ENCODE assay signal across 7 cellular contexts in the genomic region with DNA sequence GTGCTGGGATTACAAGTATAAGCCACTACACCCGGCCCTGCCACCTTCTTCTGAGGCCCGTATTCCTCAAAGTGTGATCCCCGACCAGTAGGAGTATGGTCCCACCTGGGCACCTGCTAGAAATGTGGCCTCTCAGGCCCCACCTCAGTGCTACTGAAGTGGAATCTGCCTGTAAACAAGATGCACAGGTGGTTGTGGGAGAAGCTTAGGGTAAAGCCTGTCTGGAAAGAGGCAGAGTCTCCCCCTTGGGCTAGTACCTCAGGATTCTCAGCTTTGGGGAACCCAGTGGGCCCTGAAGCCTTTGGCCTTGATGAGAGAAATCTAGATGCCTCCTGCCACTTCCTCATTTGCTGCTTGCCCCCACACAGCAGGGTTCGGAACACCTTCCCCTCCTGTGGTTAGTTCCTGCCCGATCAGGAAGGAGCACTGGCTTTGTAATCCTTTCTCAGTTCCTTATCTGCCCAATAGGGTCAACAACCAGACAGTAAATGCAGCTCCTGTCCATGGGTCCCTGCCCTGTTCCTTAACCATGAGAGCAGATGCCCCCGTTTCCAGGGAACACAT. TPM values are rescaled to one million over a fixed set of nuclear protein-coding genes. Genes with fewer than 3 reads are reported as not detected.
DNase-seq lines count a peak whose midpoint lies in the region; ATAC-seq, FAIRE-seq and TF ChIP-seq lines count a peak whose summit lies in the region.

No MANE protein-coding gene starts in this region.

- no peak overlapping the region for H3K27ac Mint-ChIP-seq in endodermal cell

- H3K9me3 Mint-ChIP-seq in endodermal cell = no peaks in the 10 kb centered on the region

- TF ChIP-seq CTCF in NB4 (IDR thresholded peaks at IDR 0.05; ENCODE audit: low read depth, low read length) (peak; percentile 1), endodermal cell (conservative IDR thresholded peaks at IDR 0.05) (peak; percentile 38), kidney (IDR thresholded peaks at IDR 0.05; ENCODE audit: borderline replicate concordance, extremely low read depth, insufficient read depth) (no peak)

- H3K4me1 Mint-ChIP-seq in endodermal cell = peaks cover 3% of the 10 kb centered on the region

- no peak for TF ChIP-seq POLR2A in NB4 (IDR thresholded peaks at IDR 0.05; ENCODE audit: extremely low read depth, insufficient read length)

- WGBS in endodermal cell (ENCODE audit: insufficient coverage in 1 of 2, insufficient read length in 1 of 2), 2 experiments = 83 to 89% methylated on average over 5 to 6 of the region's 6 CpGs
- 7% methylated on average over 6 of the region's 6 CpGs for WGBS in thymus

- no peak overlapping the region for H3K4me3 Mint-ChIP-seq in endodermal cell

- H3K36me3 ChIP-seq in endodermal cell (ENCODE audit: control insufficient read depth, insufficient read depth, low read length) (no peaks in the 10 kb centered on the region), thymus (ENCODE audit: control insufficient read depth, insufficient read depth) (no peaks in the 10 kb centered on the region), kidney (ENCODE audit: control insufficient read depth in 1 of 2, insufficient read depth in 2 of 2, low read length in 2 of 2) (peaks cover 19 to 29% of the 10 kb centered on the region in 2 donors), MG63 (no peaks in the 10 kb centered on the region; the same call in 1 of the 2 replicates)

- ATAC-seq in GM18520 (IDR thresholded peaks at IDR 0.05; ENCODE audit: unreplicated experiment) = peak; percentile 47
- peak; percentile 50 for ATAC-seq in HG02610 (IDR thresholded peaks at IDR 0.05; ENCODE audit: unreplicated experiment)

- H3K27ac ChIP-seq in endodermal cell (ENCODE audit: low read depth, low read length) (no peak overlapping the region), thymus (ENCODE audit: low read depth) (peak overlapping the region; percentile 93), kidney (ENCODE audit: low read depth in 2 of 2, low read length in 2 of 2) (peak overlapping the region in 1 of 2 donors; percentile 57)

- DNase-seq in NB4 (ENCODE audit: low read depth) (peak; percentile 99), endodermal cell (peak; percentile 54), kidney (no peak), MG63 (no peak)

- intact Hi-C loops in kidney (cut with DNase I) = no loop called here

- H3K4me1 ChIP-seq in endodermal cell (ENCODE audit: control insufficient read depth, insufficient read depth, low read length) = no peaks in the 10 kb centered on the region
- peaks cover 52% of the 10 kb centered on the region for H3K4me1 ChIP-seq in thymus (ENCODE audit: control insufficient read depth, insufficient read depth, low read length)
- peaks cover 0 to 8% of the 10 kb centered on the region in 2 donors for H3K4me1 ChIP-seq in kidney (ENCODE audit: control insufficient read depth in 1 of 2, insufficient read depth in 1 of 2, low read depth in 1 of 2, low read length in 2 of 2)

- H3K36me3 Mint-ChIP-seq in endodermal cell (ENCODE audit: low read depth) = peaks cover 19% of the 10 kb centered on the region

- H3K27me3 Mint-ChIP-seq in endodermal cell (ENCODE audit: insufficient read depth) = no peaks in the 10 kb centered on the region

- H3K9me3 ChIP-seq in endodermal cell (ENCODE audit: control insufficient read depth, low read length) (no peaks in the 10 kb centered on the region), thymus (ENCODE audit: control insufficient read depth) (no peaks in the 10 kb centered on the region), kidney (ENCODE audit: control insufficient read depth in 1 of 2, low read length in 2 of 2) (no peaks in the 10 kb centered on the region), MG63 (no peaks in the 10 kb centered on the region)

- FAIRE-seq in kidney (lab: Jason Lieb, UNC) = no peak

- H3K4me3 ChIP-seq in NB4 (ENCODE audit: low read depth, low read length) = peak overlapping the region; percentile 21
- no peak overlapping the region for H3K4me3 ChIP-seq in endodermal cell (ENCODE audit: low read length)
- H3K4me3 ChIP-seq in thymus (ENCODE audit: low read length) = no peak overlapping the region
- H3K4me3 ChIP-seq in kidney (ENCODE audit: low read length in 2 of 2) = no peak overlapping the region
- H3K4me3 ChIP-seq in MG63 = no peak overlapping the region

- H3K9ac ChIP-seq in endodermal cell (ENCODE audit: extremely low read depth, low read length, poor library complexity, severe bottlenecking) (no peak overlapping the region), kidney (ENCODE audit: low read length in 2 of 2) (no peak overlapping the region)

- no peaks in the 10 kb centered on the region for H3K27me3 ChIP-seq in endodermal cell (ENCODE audit: control insufficient read depth, insufficient read depth, low read length, poor library complexity, severe bottlenecking)
- no peaks in the 10 kb centered on the region for H3K27me3 ChIP-seq in thymus (ENCODE audit: control insufficient read depth, insufficient read depth)
- no peaks in the 10 kb centered on the region for H3K27me3 ChIP-seq in MG63

RNA-seq across cellular contexts. Expression of gene TK2, which starts 25.2 kb away (rescaled TPM):
- total RNA-seq in endodermal cell (10 to 100 TPM in 1 of 2 donors, 1 to 10 TPM in 1; 7.9 to 11.5 TPM), kidney (44.2 TPM)
- polyA plus RNA-seq in endodermal cell (2013, experiment 1 of 2) = 11.3 TPM
- 10.2 TPM for polyA plus RNA-seq in endodermal cell (2013, experiment 2 of 2)
- polyA plus RNA-seq in thymus (15.9 TPM), kidney (ENCODE audit: insufficient read depth, low read depth, low replicate concordance) (31.0 TPM)
- total RNA-seq in MG63 (2014; rRNA removed; shearing (Covaris generic); ENCODE audit: low replicate concordance) = 19.6 and 20.4 TPM in 2 replicates

RNA-seq across cellular contexts. Expression of gene CKLF, which starts 27.7 kb away (rescaled TPM):
- 10 to 100 TPM; 22.5 to 40.7 TPM for total RNA-seq in endodermal cell
- polyA plus RNA-seq in endodermal cell (2013, experiment 1 of 2) = 38.0 TPM
- 36.9 TPM for polyA plus RNA-seq in endodermal cell (2013, experiment 2 of 2)
- 53.8 TPM for polyA plus RNA-seq in thymus
- 42.4 TPM for total RNA-seq in kidney
- polyA plus RNA-seq in kidney (ENCODE audit: insufficient read depth, low read depth, low replicate concordance) = 28.7 TPM
- 37.2 and 46.1 TPM in 2 replicates for total RNA-seq in MG63 (2014; rRNA removed; shearing (Covaris generic); ENCODE audit: low replicate concordance)

RNA-seq across cellular contexts. Expression of gene CMTM1, which starts 41.6 kb away (rescaled TPM):
- total RNA-seq in endodermal cell (1 to 10 TPM; 3.8 to 5.3 TPM), kidney (4.6 TPM)
- polyA plus RNA-seq in endodermal cell (2013, experiment 1 of 2) = 4.9 TPM
- polyA plus RNA-seq in endodermal cell (2013, experiment 2 of 2) = 3.4 TPM
- polyA plus RNA-seq in thymus (0.64 TPM), kidney (ENCODE audit: insufficient read depth, low read depth, low replicate concordance) (not detected)
- 4.1 TPM in 1 of 2 replicates, not detected in the other for total RNA-seq in MG63 (2014; rRNA removed; shearing (Covaris generic); ENCODE audit: low replicate concordance)

RNA-seq across cellular contexts. Expression of gene CMTM2, which starts 54.6 kb away (rescaled TPM):
- total RNA-seq in endodermal cell = not detected
- not detected for polyA plus RNA-seq in endodermal cell (2013, experiment 1 of 2)
- not detected for polyA plus RNA-seq in endodermal cell (2013, experiment 2 of 2)
- 1.3 TPM for polyA plus RNA-seq in thymus
- 0.25 TPM for total RNA-seq in kidney
- not detected for polyA plus RNA-seq in kidney (ENCODE audit: insufficient read depth, low read depth, low replicate concordance)
- total RNA-seq in MG63 (2014; rRNA removed; shearing (Covaris generic); ENCODE audit: low replicate concordance) = not detected in 2 replicates

Comparison
In these comparisons a context has a peak if more than half of its experiments do, and no peak if none do; other contexts are left out.
1. DNase-seq: peak in NB4 (single experiment) and endodermal cell (single experiment); none in kidney (single experiment) and MG63 (single experiment).